Comparison of ENCODE assay signal across 1 cellular context in the genomic region with DNA sequence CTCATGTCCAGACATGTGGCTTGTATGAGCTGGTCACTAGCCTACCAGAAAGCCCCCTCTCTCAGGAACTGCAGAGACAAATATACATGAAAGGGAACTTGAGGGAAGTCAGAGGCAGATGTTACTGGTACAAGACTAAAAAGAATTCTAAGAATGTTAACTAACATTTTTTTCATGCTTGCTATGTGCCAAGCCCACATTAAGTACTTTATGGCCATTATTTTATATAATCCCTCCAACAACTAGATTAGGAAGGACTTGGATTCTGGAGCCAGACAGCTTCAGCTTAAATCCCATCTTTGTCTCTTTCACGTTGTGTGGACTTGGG.
TF ChIP-seq lines count a peak whose summit lies in the region.

No MANE protein-coding gene starts in this region.

TF ChIP-seq in A549, 52 proteins besides CTCF, POLR2A, EP300 and RAD21 (continued from another document):
- TF ChIP-seq FOSL2 (IDR thresholded peaks at IDR 0.05) (no peak), FOSL2 (CRISPR knock-in tag; IDR thresholded peaks at IDR 0.05) (no peak)
- TF ChIP-seq, protein P1, sequence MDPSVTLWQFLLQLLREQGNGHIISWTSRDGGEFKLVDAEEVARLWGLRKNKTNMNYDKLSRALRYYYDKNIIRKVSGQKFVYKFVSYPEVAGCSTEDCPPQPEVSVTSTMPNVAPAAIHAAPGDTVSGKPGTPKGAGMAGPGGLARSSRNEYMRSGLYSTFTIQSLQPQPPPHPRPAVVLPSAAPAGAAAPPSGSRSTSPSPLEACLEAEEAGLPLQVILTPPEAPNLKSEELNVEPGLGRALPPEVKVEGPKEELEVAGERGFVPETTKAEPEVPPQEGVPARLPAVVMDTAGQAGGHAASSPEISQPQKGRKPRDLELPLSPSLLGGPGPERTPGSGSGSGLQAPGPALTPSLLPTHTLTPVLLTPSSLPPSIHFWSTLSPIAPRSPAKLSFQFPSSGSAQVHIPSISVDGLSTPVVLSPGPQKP (IDR thresholded peaks at IDR 0.05; ENCODE audit: low read depth, low read length) = no peak
- TF ChIP-seq, protein P2, sequence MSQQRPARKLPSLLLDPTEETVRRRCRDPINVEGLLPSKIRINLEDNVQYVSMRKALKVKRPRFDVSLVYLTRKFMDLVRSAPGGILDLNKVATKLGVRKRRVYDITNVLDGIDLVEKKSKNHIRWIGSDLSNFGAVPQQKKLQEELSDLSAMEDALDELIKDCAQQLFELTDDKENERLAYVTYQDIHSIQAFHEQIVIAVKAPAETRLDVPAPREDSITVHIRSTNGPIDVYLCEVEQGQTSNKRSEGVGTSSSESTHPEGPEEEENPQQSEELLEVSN (IDR thresholded peaks at IDR 0.05; ENCODE audit: borderline replicate concordance, low read depth) = no peak
